29 cellular contexts compared by ENCODE assay signal in the genomic region with DNA sequence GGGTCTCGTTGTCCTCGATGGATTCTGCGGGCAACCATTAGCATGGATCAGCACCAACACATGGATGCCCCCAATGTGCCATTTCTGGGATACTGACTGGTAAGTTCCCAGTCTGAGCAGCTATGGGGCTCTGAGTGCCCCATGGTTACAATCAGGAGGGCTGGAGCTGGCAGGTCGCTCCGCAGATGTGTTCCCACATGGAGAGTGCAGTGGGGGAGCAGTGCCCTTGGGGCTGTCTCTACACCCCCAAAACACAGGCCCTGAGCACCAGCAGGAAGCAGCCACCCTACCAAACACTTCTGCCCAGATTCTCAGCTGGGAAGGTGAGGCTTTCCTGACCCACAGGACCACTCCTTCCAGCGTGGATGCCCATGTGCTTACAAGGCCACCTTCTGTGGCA. TPM values are rescaled to one million over a fixed set of nuclear protein-coding genes. Genes with fewer than 3 reads are reported as not detected.
"Had no signal": no experiment of that assay in that cellular context is flagged by ENCODE, and none has a peak within 500 bp of the region (broad histone marks: within the 10 kb centered on the region; RNA-seq: fewer than 3 reads in every experiment).

No MANE protein-coding gene starts in this region.

- H3K9me3 ChIP-seq: MG63 had no signal

- H3K4me3 ChIP-seq: MG63 had no signal

- H3K4me3 Mint-ChIP-seq: activated B cell treated with CpG ODN at 0.5 μM for 24 hours; activated CD4-positive, alpha-beta T cell treated with anti-CD3 and anti-CD28 coated beads, Interleukin-2, amount 10 ng/mL, durations not matched to agents 24 days and 14 days; activated naive CD4-positive, alpha-beta T cell treated with anti-CD3 and anti-CD28 coated beads for 36 hours; activated naive CD8-positive, alpha-beta T cell treated with anti-CD3 and anti-CD28 coated beads for 36 hours; activated T-cell treated with anti-CD3 and anti-CD28 coated beads, Interleukin-2, amount 50 U/mL, for 72 hours; T-helper 17 cell had no signal

- H3K4me1 Mint-ChIP-seq: activated B cell treated with CpG ODN at 0.5 μM for 24 hours; activated CD4-positive, alpha-beta T cell treated with anti-CD3 and anti-CD28 coated beads, Interleukin-2, amount 10 ng/mL, durations not matched to agents 24 days and 14 days; activated naive CD8-positive, alpha-beta T cell treated with anti-CD3 and anti-CD28 coated beads for 36 hours had no signal

- DNase-seq: activated B cell treated with CpG ODN at 0.5 μM for 24 hours; activated CD4-positive, alpha-beta T cell treated with anti-CD3 and anti-CD28 coated beads for 1 hour; activated CD4-positive, alpha-beta T cell treated with anti-CD3 and anti-CD28 coated beads, Interleukin-2, amount 10 ng/mL, durations not matched to agents 24 days and 14 days; activated CD4-positive, alpha-beta T cell treated with anti-CD3 and anti-CD28 coated beads, Interleukin-2, amount 50 U/mL, for 48 hours; activated naive CD4-positive, alpha-beta T cell treated with anti-CD3 and anti-CD28 coated beads for 36 hours; activated naive CD8-positive, alpha-beta T cell treated with anti-CD3 and anti-CD28 coated beads for 36 hours; activated T-cell treated with anti-CD3 and anti-CD28 coated beads for 4 hours; activated T-cell treated with anti-CD3 and anti-CD28 coated beads, Interleukin-2, amount 50 U/mL, for 72 hours; anterior cingulate cortex; central memory CD4-positive, alpha-beta T cell; MG63; MV-4-11; NCI-H1092 treated with DMSO at 0.1 percent for 48 hours; NCI-H1417 treated with DMSO at 0.1 percent for 48 hours; NCI-H1694; NCI-H2029; NCI-H2107; NCI-H2171 treated with DMSO at 0.1 percent for 48 hours; NCI-H345; NCI-H510A; NCI-H526 treated with DMSO at 0.1 percent for 48 hours; NCI-H82; SIG-M5; T-helper 17 cell; T-helper 9 cell had no signal

- H3K36me3 Mint-ChIP-seq: activated naive CD8-positive, alpha-beta T cell treated with anti-CD3 and anti-CD28 coated beads for 36 hours had no signal

- H3K27me3 ChIP-seq: MG63 had no signal

- H3K27me3 Mint-ChIP-seq: activated naive CD8-positive, alpha-beta T cell treated with anti-CD3 and anti-CD28 coated beads for 36 hours had no signal

- H3K27ac Mint-ChIP-seq: activated B cell treated with CpG ODN at 0.5 μM for 24 hours; activated CD4-positive, alpha-beta T cell treated with anti-CD3 and anti-CD28 coated beads, Interleukin-2, amount 10 ng/mL, durations not matched to agents 24 days and 14 days; activated naive CD4-positive, alpha-beta T cell treated with anti-CD3 and anti-CD28 coated beads for 36 hours; activated naive CD8-positive, alpha-beta T cell treated with anti-CD3 and anti-CD28 coated beads for 36 hours; activated T-cell treated with anti-CD3 and anti-CD28 coated beads, Interleukin-2, amount 50 U/mL, for 72 hours; activated T-helper 2 cell treated with anti-CD3 and anti-CD28 coated beads, Interferon-gamma antibody, Interleukin-2, Interleukin-4, amounts not matched to agents 10 μg/mL and 5 μg/mL and 100 μg/mL, durations not matched to agents 14 hours and 24 hours and 36 hours; T-helper 17 cell had no signal

- FAIRE-seq: TTC549 had no signal

- H3K9me3 Mint-ChIP-seq: activated B cell treated with CpG ODN at 0.5 μM for 24 hours; activated CD4-positive, alpha-beta T cell treated with anti-CD3 and anti-CD28 coated beads, Interleukin-2, amount 10 ng/mL, durations not matched to agents 24 days and 14 days; activated naive CD4-positive, alpha-beta T cell treated with anti-CD3 and anti-CD28 coated beads for 36 hours; activated naive CD8-positive, alpha-beta T cell treated with anti-CD3 and anti-CD28 coated beads for 36 hours; activated T-cell treated with anti-CD3 and anti-CD28 coated beads, Interleukin-2, amount 50 U/mL, for 72 hours; activated T-helper 2 cell treated with anti-CD3 and anti-CD28 coated beads, Interferon-gamma antibody, Interleukin-2, Interleukin-4, amounts not matched to agents 10 μg/mL and 5 μg/mL and 100 μg/mL, durations not matched to agents 14 hours and 24 hours and 36 hours had no signal

- H3K36me3 ChIP-seq: MG63 had no signal

RNA-seq across cellular contexts. Expression of gene NGEF, which starts 8.0 kb away (rescaled TPM):
- total RNA-seq: activated B cell treated with CpG ODN at 0.5 μM for 24 hours; activated naive CD8-positive, alpha-beta T cell treated with anti-CD3 and anti-CD28 coated beads for 36 hours; T-helper 17 cell had no signal

RNA-seq across cellular contexts. Expression of gene NEU2, which starts 27.4 kb away (rescaled TPM):
- total RNA-seq: activated B cell treated with CpG ODN at 0.5 μM for 24 hours; activated CD4-positive, alpha-beta T cell treated with anti-CD3 and anti-CD28 coated beads, Interleukin-2, amount 10 ng/mL, durations not matched to agents 24 days and 14 days; activated naive CD4-positive, alpha-beta T cell treated with anti-CD3 and anti-CD28 coated beads for 36 hours; activated naive CD8-positive, alpha-beta T cell treated with anti-CD3 and anti-CD28 coated beads for 36 hours; activated T-cell treated with anti-CD3 and anti-CD28 coated beads, Interleukin-2, amount 50 U/mL, for 72 hours; activated T-helper 2 cell treated with anti-CD3 and anti-CD28 coated beads, Interferon-gamma antibody, Interleukin-2, Interleukin-4, amounts not matched to agents 10 μg/mL and 5 μg/mL and 100 μg/mL, durations not matched to agents 14 hours and 24 hours and 36 hours; OCI-LY7; RPMI7951; T-helper 17 cell had no signal
